In the genomic region with DNA sequence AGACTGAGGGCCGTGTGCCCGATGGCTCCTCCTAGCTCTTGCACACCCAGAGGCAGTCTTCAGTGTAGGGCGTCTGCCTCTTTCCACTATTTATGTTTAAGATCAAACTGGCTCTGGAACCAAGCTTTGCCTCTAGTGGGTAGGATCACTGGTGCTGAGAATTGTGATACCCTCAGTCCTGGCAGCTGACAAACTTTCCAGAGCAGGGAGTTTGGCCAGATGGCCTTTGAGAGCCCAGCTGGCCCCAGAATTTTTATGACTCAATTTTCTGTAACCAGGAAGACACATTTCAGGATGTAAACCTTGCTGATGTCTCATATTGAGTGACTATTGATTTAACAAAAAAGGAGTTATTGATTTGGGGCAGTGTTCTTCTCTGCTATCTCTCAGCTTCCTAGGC, we compare ENCODE assay signal across 1 cellular context.
TF ChIP-seq lines count a peak whose summit lies in the region.

No MANE protein-coding gene starts in this region.

TF ChIP-seq in IMR-90, 13 proteins besides CTCF, POLR2A, EP300 and RAD21 (continued from another document):
- TF ChIP-seq, protein P1, sequence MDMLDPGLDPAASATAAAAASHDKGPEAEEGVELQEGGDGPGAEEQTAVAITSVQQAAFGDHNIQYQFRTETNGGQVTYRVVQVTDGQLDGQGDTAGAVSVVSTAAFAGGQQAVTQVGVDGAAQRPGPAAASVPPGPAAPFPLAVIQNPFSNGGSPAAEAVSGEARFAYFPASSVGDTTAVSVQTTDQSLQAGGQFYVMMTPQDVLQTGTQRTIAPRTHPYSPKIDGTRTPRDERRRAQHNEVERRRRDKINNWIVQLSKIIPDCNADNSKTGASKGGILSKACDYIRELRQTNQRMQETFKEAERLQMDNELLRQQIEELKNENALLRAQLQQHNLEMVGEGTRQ (IDR thresholded peaks at IDR 0.05; ENCODE audit: low read depth, low read length) = no peak
- TF ChIP-seq MXI1 (IDR thresholded peaks at IDR 0.05; ENCODE audit: borderline replicate concordance, low read depth, low read length) = no peak
